1 cellular context compared by ENCODE assay signal in genomic region chr18:70044626-70045025, GRCh38.
A peak's percentile ranks its signal among the peaks of the same experiment; 100 is the strongest.
TF ChIP-seq lines count a peak whose summit lies in the region.

No MANE protein-coding gene starts in this region.

TF ChIP-seq in SK-N-SH, 30 proteins besides CTCF, POLR2A, EP300 and RAD21 (continued from another document):
- 0 out of 2 replicates have a peak, but pooled peaks have one; percentile 68 for TF ChIP-seq ZBTB33 (IDR thresholded peaks at IDR 0.05; ENCODE audit: borderline replicate concordance, low read depth)
- TF ChIP-seq REST (IDR thresholded peaks at IDR 0.05; ENCODE audit: low read depth, low read length) = 0 out of 2 replicates have a peak, but pooled peaks have one; percentile 28
- peak; percentile 76 for TF ChIP-seq SIN3A (IDR thresholded peaks at IDR 0.05; ENCODE audit: borderline replicate concordance, low read depth, low read length)
- TF ChIP-seq YY1 (IDR thresholded peaks at IDR 0.05; ENCODE audit: low read depth) = no peak
- no peak for TF ChIP-seq GABPA (IDR thresholded peaks at IDR 0.05; ENCODE audit: low read depth)
- TF ChIP-seq FOXJ3 (CRISPR knock-in tag; IDR thresholded peaks at IDR 0.05) = no peak
- TF ChIP-seq POLR2AphosphoS5 (IDR thresholded peaks at IDR 0.05; ENCODE audit: low read depth, low read length) = peak; percentile 68; the same call in 1 of the 2 replicates
- peak; percentile 50; the same call in 1 of the 2 replicates for TF ChIP-seq RXRA (IDR thresholded peaks at IDR 0.05; ENCODE audit: borderline replicate concordance, low read depth)
- TF ChIP-seq TAF1 (IDR thresholded peaks at IDR 0.05; ENCODE audit: borderline replicate concordance, low read depth, low read length) = peak; percentile 24; the same call in 1 of the 2 replicates
- peak; percentile 90 for TF ChIP-seq MEF2A (IDR thresholded peaks at IDR 0.05; ENCODE audit: borderline replicate concordance, low read depth)
- peak; percentile 96 for TF ChIP-seq FOXM1 (IDR thresholded peaks at IDR 0.05; ENCODE audit: low read depth)
- no peak for TF ChIP-seq SMC3 (IDR thresholded peaks at IDR 0.05; ENCODE audit: low read depth, low read length)
